18 cellular contexts compared by ENCODE assay signal in genomic region chr1:173917149-173917548, GRCh38. TPM values are rescaled to one million over a fixed set of nuclear protein-coding genes. Genes with fewer than 3 reads are reported as not detected.
DNase-seq lines count a peak whose midpoint lies in the region; TF ChIP-seq lines count a peak whose summit lies in the region.
"Had no signal": no experiment of that assay in that cellular context is flagged by ENCODE, and none has a peak within 500 bp of the region (broad histone marks: within the 10 kb centered on the region; RNA-seq: fewer than 3 reads in every experiment).

TSS of gene SERPINC1 (minus strand) at chr1:173917327. CDS start at chr1:173917259, 68 bp downstream.

- H3K27me3 Mint-ChIP-seq in Caco-2 (ENCODE audit: insufficient read depth, unreplicated experiment) (no peaks in the 10 kb centered on the region), nephron progenitor cell (ENCODE audit: low read depth, poor library complexity) (peaks cover 8% of the 10 kb centered on the region)
- H3K27me3 Mint-ChIP-seq: B cell; CD4-positive, alpha-beta memory T cell had no signal

- no TSS peak for BruUV-seq in Caco-2 (replicated peaks; lab: Mats Ljungman, UMichigan)

- H3K4me3 ChIP-seq in Caco-2 (ENCODE audit: low read depth, low read length): no peak within 1 kb of the TSS
- H3K4me3 ChIP-seq in OCI-LY3 (ENCODE audit: low read length): no peak within 1 kb of the TSS
- no peak within 1 kb of the TSS for H3K4me3 ChIP-seq in hepatocyte

- H3K36me3 ChIP-seq in Caco-2 (ENCODE audit: control insufficient read depth, insufficient read depth, low read length) (no peaks in the 10 kb centered on the region), OCI-LY3 (replicated peaks; ENCODE audit: low read depth, low read length) (no peaks in the 10 kb centered on the region), hepatocyte (replicated peaks; ENCODE audit: insufficient read depth, low read depth) (no peaks in the 10 kb centered on the region)

- no peaks in the 10 kb centered on the region for H3K9me3 Mint-ChIP-seq in Caco-2 (ENCODE audit: unreplicated experiment)
- H3K9me3 Mint-ChIP-seq in nephron progenitor cell: no peaks in the 10 kb centered on the region
- H3K9me3 Mint-ChIP-seq: HFFc6 had no signal

- no peaks in the 10 kb centered on the region for H3K36me3 Mint-ChIP-seq in Caco-2 (ENCODE audit: insufficient read depth, unreplicated experiment)
- H3K36me3 Mint-ChIP-seq in nephron progenitor cell (ENCODE audit: low read depth): no peaks in the 10 kb centered on the region
- H3K36me3 Mint-ChIP-seq: CD4-positive, alpha-beta memory T cell had no signal

- H3K9me2 ChIP-seq in hepatocyte (replicated peaks; ENCODE audit: insufficient read depth): no peaks in the 10 kb centered on the region

- peak in 1 of 2 experiments; percentile 10 for DNase-seq in Caco-2
- DNase-seq in hepatocyte (ENCODE audit: low spot score): peak; percentile 24
- DNase-seq in nephron progenitor cell: no peak
- DNase-seq in NAMALWA (ENCODE audit: low spot score): no peak
- DNase-seq in NCI-H1048 (lab: John Stamatoyannopoulos, UW): no peak
- DNase-seq in NCI-H2081 treated with DMSO at 0.1 percent for 48 hours (lab: John Stamatoyannopoulos, UW): no peak
- no peak for DNase-seq in NCI-H2107 treated with DMSO at 0.1 percent for 48 hours (lab: John Stamatoyannopoulos, UW; ENCODE audit: unreplicated experiment)
- DNase-seq: C1 segment of cervical spinal cord; CD4-positive, alpha-beta memory T cell; DMS153; DMS79 treated with DMSO at 0.1 percent for 48 hours; EL; HCEC 1CT; HFFc6 had no signal

- CTCF ChIA-PET in Caco-2 (lab: Charles Lee): no interaction called here

- 77% methylated on average over 3 of the region's 3 CpGs for WGBS in hepatocyte (ENCODE audit: low lambda C conversion rate, missing lambda C conversion rate)

- TF ChIP-seq CTCF in Caco-2 (IDR thresholded peaks at IDR 0.05; ENCODE audit: insufficient read depth in 1 of 2, low read depth in 1 of 2, low read length in 1 of 2, severe bottlenecking in 1 of 2, unreplicated experiment in 1 of 2) (no peak), OCI-LY3 (IDR thresholded peaks at IDR 0.05; ENCODE audit: low read depth, low read length) (no peak), hepatocyte (IDR thresholded peaks at IDR 0.05; ENCODE audit: poor library complexity) (no peak), nephron progenitor cell (IDR thresholded peaks at IDR 0.05) (no peak)

- intact Hi-C loops in Caco-2 (cut with micrococcal nuclease; ENCODE audit: unreplicated experiment): loop anchor here (10.0 kb wide), 1 partner anchor 492 kb away; no protein-coding TSS in a partner anchor

- H2AFZ ChIP-seq in OCI-LY3 (ENCODE audit: low read depth, low read length): peak within 1 kb of the TSS; percentile 9
- H2AFZ ChIP-seq in hepatocyte: no peak within 1 kb of the TSS

- H3K27ac ChIP-seq in OCI-LY3 (ENCODE audit: low read length) (no peak within 1 kb of the TSS), hepatocyte (no peak within 1 kb of the TSS)

- H3K4me3 Mint-ChIP-seq in Caco-2 (ENCODE audit: unreplicated experiment) (no peak within 1 kb of the TSS), nephron progenitor cell (no peak within 1 kb of the TSS)
- H3K4me3 Mint-ChIP-seq: B cell; CD4-positive, alpha-beta memory T cell; HFFc6 had no signal

- H3K79me2 ChIP-seq in OCI-LY3 (ENCODE audit: low read length) (no peaks in the 10 kb centered on the region), hepatocyte (no peaks in the 10 kb centered on the region)

- no peak within 1 kb of the TSS for H3K9ac ChIP-seq in OCI-LY3 (ENCODE audit: low read length)

- H3K4me1 ChIP-seq in Caco-2 (0 out of 2 replicates have a peak, but pooled peaks cover 7% of the 10 kb centered on the region), OCI-LY3 (ENCODE audit: low read length) (peaks cover 8% of the 10 kb centered on the region), hepatocyte (ENCODE audit: insufficient read depth) (no peaks in the 10 kb centered on the region)

- POLR2A ChIA-PET in Caco-2 (lab: Charles Lee): interaction anchor here (0.6 kb wide), 1 partner anchor 10 kb away, joined by 8 read pairs; no protein-coding TSS in a partner anchor

- H3K27me3 ChIP-seq in Caco-2 (replicated peaks; ENCODE audit: control insufficient read depth, insufficient read depth, low read length) (no peaks in the 10 kb centered on the region), OCI-LY3 (ENCODE audit: low read depth, low read length) (no peaks in the 10 kb centered on the region), hepatocyte (no peaks in the 10 kb centered on the region)

- H3K4me2 ChIP-seq in OCI-LY3 (ENCODE audit: low read length) (peak within 1 kb of the TSS; percentile 16; the same call in 1 of the 2 replicates), hepatocyte (no peak within 1 kb of the TSS)

- H3K9me3 ChIP-seq in Caco-2: no peaks in the 10 kb centered on the region
- no peaks in the 10 kb centered on the region for H3K9me3 ChIP-seq in OCI-LY3 (ENCODE audit: insufficient read depth, low read length)
- no peaks in the 10 kb centered on the region for H3K9me3 ChIP-seq in hepatocyte (ENCODE audit: low read depth)

- H4K20me1 ChIP-seq in OCI-LY3 (ENCODE audit: insufficient read depth, low read length) (no peaks in the 10 kb centered on the region), hepatocyte (ENCODE audit: insufficient read depth, poor library complexity, severe bottlenecking) (no peaks in the 10 kb centered on the region)

- H3K27ac Mint-ChIP-seq in Caco-2 (ENCODE audit: unreplicated experiment) (peak within 1 kb of the TSS; percentile 43), nephron progenitor cell (peak within 1 kb of the TSS; percentile 41)
- H3K27ac Mint-ChIP-seq: B cell, HFFc6 had no signal

- H3K4me1 Mint-ChIP-seq in Caco-2 (ENCODE audit: low read depth, unreplicated experiment) (peaks cover 10% of the 10 kb centered on the region), nephron progenitor cell (peaks cover 12% of the 10 kb centered on the region)
- H3K4me1 Mint-ChIP-seq: B cell; CD4-positive, alpha-beta memory T cell had no signal

RNA-seq across cellular contexts. Expression of gene SERPINC1, which starts in this region (rescaled TPM):
- total RNA-seq in Caco-2 (2022): 0.65 and 0.98 TPM in 2 replicates
- total RNA-seq in hepatocyte: 123 and 125 TPM in 2 replicates
- polyA plus RNA-seq in hepatocyte: 53.5 and 85.4 TPM in 2 replicates
- total RNA-seq: B cell; CD4-positive, alpha-beta memory T cell; H1; HT1080 had no signal
- polyA plus RNA-seq: CD4-positive, alpha-beta memory T cell had no signal

Comparison
In these comparisons a context has a peak if more than half of its experiments do, and no peak if none do; other contexts are left out.
1. RNA of gene SERPINC1 (total RNA-seq): 123 to 125 TPM in hepatocyte; 0.65 to 0.98 TPM in Caco-2; every median in the first group is over 10 times any median in the second.